ENCODE assay signal across 12 cellular contexts in the genomic region with DNA sequence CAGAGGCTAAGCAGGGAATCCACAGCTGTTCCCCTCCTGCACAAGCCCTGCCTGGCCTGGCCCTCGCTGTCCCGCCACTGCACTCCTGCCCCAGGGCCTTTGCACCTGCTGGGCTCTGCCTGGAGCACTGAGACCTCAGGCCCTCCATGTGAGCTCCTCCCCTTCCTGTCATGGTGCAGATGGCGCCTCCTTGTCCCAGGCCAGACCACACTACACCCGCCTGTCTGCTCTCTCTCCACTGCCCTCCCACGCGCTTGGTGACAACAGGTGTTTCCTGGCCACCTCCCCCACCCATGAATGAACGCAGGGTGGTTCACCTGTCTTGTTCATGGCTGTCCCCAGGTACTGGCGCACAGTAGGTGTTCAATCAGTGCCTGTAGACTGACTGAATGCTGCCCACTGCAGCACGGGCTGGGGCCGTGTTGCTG.
DNase-seq lines count a peak whose midpoint lies in the region; ATAC-seq and TF ChIP-seq lines count a peak whose summit lies in the region.
"Had no signal": no experiment of that assay in that cellular context is flagged by ENCODE, and none has a peak within 500 bp of the region (broad histone marks: within the 10 kb centered on the region; RNA-seq: fewer than 3 reads in every experiment).

No MANE protein-coding gene starts in this region.

- peaks cover 34% of the 10 kb centered on the region for H3K4me1 ChIP-seq in OCI-LY1 (ENCODE audit: insufficient read depth, low read length, severe bottlenecking)
- peaks cover 27 to 88% (median 65%) of the 10 kb centered on the region in 6 donors for H3K4me1 ChIP-seq in spleen
- H3K4me1 ChIP-seq in HAP-1 = no peaks in the 10 kb centered on the region

- H3K36me3 Mint-ChIP-seq in glutamatergic neuron (ENCODE audit: unreplicated experiment) = no peaks in the 10 kb centered on the region

- H4K20me1 ChIP-seq in OCI-LY1 (ENCODE audit: insufficient read depth, low read length) = no peaks in the 10 kb centered on the region

- no peaks in the 10 kb centered on the region for H3K9me2 ChIP-seq in OCI-LY1 (ENCODE audit: low read depth, low read length)

- no peaks in the 10 kb centered on the region for H3K9me3 ChIP-seq in OCI-LY1 (ENCODE audit: low read length)
- no peaks in the 10 kb centered on the region for H3K9me3 ChIP-seq in spleen
- no peaks in the 10 kb centered on the region for H3K9me3 ChIP-seq in HAP-1

- TF ChIP-seq CTCF in OCI-LY1 (IDR thresholded peaks at IDR 0.05; ENCODE audit: low read length) (no peak), spleen (IDR thresholded peaks at IDR 0.05 in 8 of 11, conservative IDR thresholded peaks at IDR 0.05 in 3 of 11) (no peak), glutamatergic neuron (IDR thresholded peaks at IDR 0.05; ENCODE audit: partially characterized antibody, unreplicated experiment) (no peak)

- no peaks in the 10 kb centered on the region for H3K79me2 ChIP-seq in OCI-LY1 (ENCODE audit: insufficient read depth, low read length)

- WGBS in spleen, 5 donors = 57 to 81% (median 63%) methylated on average over 9 to 10 of the region's 10 CpGs

- no peak for TF ChIP-seq POLR2A in spleen (IDR thresholded peaks at IDR 0.05)

- no peak overlapping the region for H3K4me3 ChIP-seq in OCI-LY1 (ENCODE audit: low read depth, low read length, poor library complexity, severe bottlenecking)
- H3K4me3 ChIP-seq in spleen = no peak overlapping the region
- H3K4me3 ChIP-seq in HAP-1 = no peak overlapping the region

- H3K36me3 ChIP-seq in OCI-LY1 (ENCODE audit: insufficient read depth, low read length) = no peaks in the 10 kb centered on the region
- peaks cover 0 to 83% (median 19%) of the 10 kb centered on the region in 6 donors for H3K36me3 ChIP-seq in spleen
- H3K36me3 ChIP-seq in HAP-1 (replicated peaks) = peaks cover 5% of the 10 kb centered on the region

- H3F3A ChIP-seq in OCI-LY1 (ENCODE audit: insufficient read depth, low read length) = no peaks in the 10 kb centered on the region; the same call in 1 of the 2 replicates

- no peak overlapping the region for H3K27ac Mint-ChIP-seq in glutamatergic neuron (ENCODE audit: unreplicated experiment)

- H3K27me3 Mint-ChIP-seq in glutamatergic neuron (ENCODE audit: unreplicated experiment) = peaks cover 25% of the 10 kb centered on the region
- H3K27me3 Mint-ChIP-seq: brain had no signal

- H3K27ac ChIP-seq in OCI-LY1 (ENCODE audit: low read depth, low read length, poor library complexity, severe bottlenecking) = peak overlapping the region; percentile 73
- H3K27ac ChIP-seq in spleen = peak overlapping the region in 4 of 8 donors; percentile 2 to 44 (median 26)

- no peak overlapping the region for H3K4me3 Mint-ChIP-seq in glutamatergic neuron (ENCODE audit: unreplicated experiment)
- H3K4me3 Mint-ChIP-seq: brain had no signal

- ATAC-seq in GM19351 (IDR thresholded peaks at IDR 0.05; ENCODE audit: unreplicated experiment) (peak; percentile 35), left colon (no peak)

- H3K9me3 Mint-ChIP-seq in glutamatergic neuron (ENCODE audit: unreplicated experiment) = peaks cover 25% of the 10 kb centered on the region
- H3K9me3 Mint-ChIP-seq: brain had no signal

- DNase-seq in activated naive CD4-positive, alpha-beta T cell treated with Interleukin-2 at 50 U/mL for 16 hours = peak; percentile 15
- no peak for DNase-seq in activated naive CD4-positive, alpha-beta T cell treated with anti-CD3 and anti-CD28 coated beads, Interleukin-2, amount 50 U/mL, for 16 hours
- DNase-seq in spleen (peak; percentile 75), HAP-1 (ENCODE audit: low spot score in 2 of 2) (no peak), left colon (no peak), glutamatergic neuron (no peak)
- DNase-seq: NCI-H2081, occipital lobe, T-helper 9 cell had no signal

- intact Hi-C loops in spleen (cut with DNase I; ENCODE audit: low total_unique reads) = no loop called here
- intact Hi-C loops in left colon (cut with DNase I, micrococcal nuclease) = no loop called here

- peaks cover 29% of the 10 kb centered on the region for H3K4me1 Mint-ChIP-seq in glutamatergic neuron (ENCODE audit: low read depth, unreplicated experiment)

- H3K27me3 ChIP-seq in OCI-LY1 (ENCODE audit: insufficient read depth, low read length) (no peaks in the 10 kb centered on the region), spleen (replicated peaks in 1 of 7) (no peaks in the 10 kb centered on the region), HAP-1 (ENCODE audit: low read depth) (no peaks in the 10 kb centered on the region)

- no peak overlapping the region for H2AFZ ChIP-seq in OCI-LY1 (ENCODE audit: low read length)

- in situ Hi-C loops in HAP-1 (cut with MboI; ENCODE audit: low sequenced_read_pairs) = no loop called here

- no peak overlapping the region for H3K9ac ChIP-seq in OCI-LY1 (ENCODE audit: low read length)

- H3K4me2 ChIP-seq in OCI-LY1 (ENCODE audit: low read length) = no peak overlapping the region

Comparison
In these comparisons a context has a peak if more than half of its experiments do, and no peak if none do; other contexts are left out.
1. DNase-seq: peak in activated naive CD4-positive, alpha-beta T cell treated with Interleukin-2 at 50 U/mL for 16 hours (single experiment) and spleen (single experiment); none in activated naive CD4-positive, alpha-beta T cell treated with anti-CD3 and anti-CD28 coated beads, Interleukin-2, amount 50 U/mL, for 16 hours (single experiment), HAP-1 (0 of 2), left colon (0 of 2) and glutamatergic neuron (single experiment).